19 cellular contexts compared by ENCODE assay signal in genomic region chr7:149729586-149729982, GRCh38. TPM values are rescaled to one million over a fixed set of nuclear protein-coding genes. Genes with fewer than 3 reads are reported as not detected.
DNase-seq lines count a peak whose midpoint lies in the region; ATAC-seq and TF ChIP-seq lines count a peak whose summit lies in the region.
"Had no signal": no experiment of that assay in that cellular context is flagged by ENCODE, and none has a peak within 500 bp of the region (broad histone marks: within the 10 kb centered on the region; RNA-seq: fewer than 3 reads in every experiment).

No MANE protein-coding gene starts in this region.

- peak; percentile 71 for DNase-seq in cardiac septum (ENCODE audit: low spot score)
- no peak for DNase-seq in left cardiac atrium
- no peak for DNase-seq in dorsolateral prefrontal cortex
- peak; percentile 26 for DNase-seq in sciatic nerve (ENCODE audit: low spot score)
- peak; percentile 37 for DNase-seq in upper lobe of right lung
- no peak for DNase-seq in NCI-H1694 treated with DMSO at 0.1 percent for 48 hours (lab: John Stamatoyannopoulos, UW)
- no peak for DNase-seq in KBM-7
- DNase-seq: COR-L47, DMS 273 treated with DMSO at 0.1 percent for 48 hours, DND-41, HCEC 1CT, NCI-H1417 treated with DMSO at 0.1 percent for 48 hours, NCI-H1930, NCI-H226, NCI-H524 treated with DMSO at 0.1 percent for 48 hours had no signal

- peaks cover 27% of the 10 kb centered on the region for H3K36me3 ChIP-seq in upper lobe of right lung

- in situ Hi-C loops in KBM-7 (cut with MboI; ENCODE audit: low pct_unique_long_range_greater_than_20kb, low sequenced_read_pairs) = no loop called here

- H3K4me1 ChIP-seq in upper lobe of right lung = no peaks in the 10 kb centered on the region

- ATAC-seq in left cardiac atrium (no peak), sciatic nerve (no peak), upper lobe of right lung (no peak)

- TF ChIP-seq CTCF in dorsolateral prefrontal cortex (IDR thresholded peaks at IDR 0.05 in 54 of 56, conservative IDR thresholded peaks at IDR 0.05 in 2 of 56; ENCODE audit: low read depth in 1 of 56, partially characterized antibody in 56 of 56) (no peak), upper lobe of right lung (IDR thresholded peaks at IDR 0.05) (no peak)

- H3K27me3 ChIP-seq in dorsolateral prefrontal cortex = no peaks in the 10 kb centered on the region
- no peaks in the 10 kb centered on the region for H3K27me3 ChIP-seq in upper lobe of right lung

- intact Hi-C loops in cardiac septum (cut with DNase I) = no loop called here
- intact Hi-C loops in left cardiac atrium (cut with DNase I) = no loop called here
- intact Hi-C loops in dorsolateral prefrontal cortex (cut with DNase I) = no loop called here
- intact Hi-C loops in sciatic nerve (cut with DNase I) = no loop called here
- intact Hi-C loops in upper lobe of right lung (cut with DNase I) = no loop called here

- peak overlapping the region in 47 of 59 donors; percentile 1 to 85 (median 63) for H3K27ac ChIP-seq in dorsolateral prefrontal cortex
- H3K27ac ChIP-seq in upper lobe of right lung = no peak overlapping the region
- H3K27ac ChIP-seq: HL-60, PC-9, RWPE1 had no signal

- no peaks in the 10 kb centered on the region for H3K9me3 ChIP-seq in upper lobe of right lung

- H3K4me3 ChIP-seq in dorsolateral prefrontal cortex = peak overlapping the region in 1 of 59 donors; percentile 14
- H3K4me3 ChIP-seq in upper lobe of right lung = no peak overlapping the region
- H3K4me3 ChIP-seq: PC-9 had no signal

RNA-seq across cellular contexts. Expression of gene ZNF467, which starts 43.8 kb away (rescaled TPM):
- total RNA-seq in cardiac septum (7.0 TPM), left cardiac atrium (10 to 100 TPM in 1 of 2 donors, 1 to 10 TPM in 1; 7.9 to 10.4 TPM), dorsolateral prefrontal cortex (10 to 100 TPM in 4 of 120 experiments, 1 to 10 TPM in 116; 3.5 to 20.9 (median 6.4) TPM), sciatic nerve (10.1 TPM), upper lobe of right lung (35.3 TPM)
- total RNA-seq: A172 had no signal

Comparison
In these comparisons a context has a peak if more than half of its experiments do, and no peak if none do; other contexts are left out.
1. DNase-seq: peak in cardiac septum (single experiment), sciatic nerve (single experiment) and upper lobe of right lung (single experiment); none in left cardiac atrium (single experiment), dorsolateral prefrontal cortex (0 of 10), NCI-H1694 treated with DMSO at 0.1 percent for 48 hours (single experiment) and KBM-7 (single experiment).